In the genomic region with DNA sequence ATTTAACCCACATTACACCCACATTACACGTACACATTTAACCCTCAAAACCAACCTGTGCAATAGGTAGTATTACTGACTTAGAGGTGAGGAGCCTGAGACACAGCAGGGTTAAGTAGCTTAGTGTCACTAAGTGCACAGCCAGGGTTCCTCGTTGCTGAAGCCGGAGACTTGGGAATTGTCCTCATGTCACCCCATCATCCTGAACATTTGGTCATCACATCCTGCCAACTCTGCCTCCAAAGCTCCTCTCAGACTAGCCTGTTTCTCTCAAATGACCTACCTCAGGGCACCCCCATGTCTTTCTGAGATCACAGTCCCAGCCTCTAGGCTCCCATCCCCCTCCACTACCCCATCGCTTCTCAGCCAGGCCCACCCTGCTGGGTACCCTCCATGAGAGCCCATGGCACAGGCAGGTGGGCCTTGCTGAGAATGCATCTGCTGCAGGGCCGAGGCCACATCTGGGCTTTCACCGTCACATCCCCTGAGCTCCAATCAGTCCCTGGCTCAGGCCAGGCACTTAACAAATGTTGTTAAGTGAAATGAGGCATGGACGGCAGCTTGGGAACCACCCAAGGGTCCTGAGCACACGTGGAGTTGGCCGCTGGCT, we compare ENCODE assay signal across 1 cellular context.
TF ChIP-seq lines count a peak whose summit lies in the region.

No MANE protein-coding gene starts in this region.

TF ChIP-seq in HepG2, 621 proteins besides CTCF, POLR2A, EP300 and RAD21:
- TF ChIP-seq NPAS2 (CRISPR knock-in tag; IDR thresholded peaks at IDR 0.05; ENCODE audit: borderline replicate concordance) = no peak
- TF ChIP-seq TBX2 (CRISPR knock-in tag; IDR thresholded peaks at IDR 0.05; ENCODE audit: borderline replicate concordance) = no peak
- no peak for TF ChIP-seq CREM (IDR thresholded peaks at IDR 0.05)
- TF ChIP-seq CREM (CRISPR knock-in tag; IDR thresholded peaks at IDR 0.05) = no peak
- TF ChIP-seq, protein P1, sequence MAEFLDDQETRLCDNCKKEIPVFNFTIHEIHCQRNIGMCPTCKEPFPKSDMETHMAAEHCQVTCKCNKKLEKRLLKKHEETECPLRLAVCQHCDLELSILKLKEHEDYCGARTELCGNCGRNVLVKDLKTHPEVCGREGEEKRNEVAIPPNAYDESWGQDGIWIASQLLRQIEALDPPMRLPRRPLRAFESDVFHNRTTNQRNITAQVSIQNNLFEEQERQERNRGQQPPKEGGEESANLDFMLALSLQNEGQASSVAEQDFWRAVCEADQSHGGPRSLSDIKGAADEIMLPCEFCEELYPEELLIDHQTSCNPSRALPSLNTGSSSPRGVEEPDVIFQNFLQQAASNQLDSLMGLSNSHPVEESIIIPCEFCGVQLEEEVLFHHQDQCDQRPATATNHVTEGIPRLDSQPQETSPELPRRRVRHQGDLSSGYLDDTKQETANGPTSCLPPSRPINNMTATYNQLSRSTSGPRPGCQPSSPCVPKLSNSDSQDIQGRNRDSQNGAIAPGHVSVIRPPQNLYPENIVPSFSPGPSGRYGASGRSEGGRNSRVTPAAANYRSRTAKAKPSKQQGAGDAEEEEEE (CRISPR knock-in tag; IDR thresholded peaks at IDR 0.05; ENCODE audit: borderline replicate concordance) = no peak
- TF ChIP-seq, protein P2, sequence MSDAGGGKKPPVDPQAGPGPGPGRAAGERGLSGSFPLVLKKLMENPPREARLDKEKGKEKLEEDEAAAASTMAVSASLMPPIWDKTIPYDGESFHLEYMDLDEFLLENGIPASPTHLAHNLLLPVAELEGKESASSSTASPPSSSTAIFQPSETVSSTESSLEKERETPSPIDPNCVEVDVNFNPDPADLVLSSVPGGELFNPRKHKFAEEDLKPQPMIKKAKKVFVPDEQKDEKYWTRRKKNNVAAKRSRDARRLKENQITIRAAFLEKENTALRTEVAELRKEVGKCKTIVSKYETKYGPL (CRISPR knock-in tag; IDR thresholded peaks at IDR 0.05) = no peak
- no peak for TF ChIP-seq CAMTA2 (CRISPR knock-in tag; IDR thresholded peaks at IDR 0.05; ENCODE audit: borderline replicate concordance)
- TF ChIP-seq, protein P3, sequence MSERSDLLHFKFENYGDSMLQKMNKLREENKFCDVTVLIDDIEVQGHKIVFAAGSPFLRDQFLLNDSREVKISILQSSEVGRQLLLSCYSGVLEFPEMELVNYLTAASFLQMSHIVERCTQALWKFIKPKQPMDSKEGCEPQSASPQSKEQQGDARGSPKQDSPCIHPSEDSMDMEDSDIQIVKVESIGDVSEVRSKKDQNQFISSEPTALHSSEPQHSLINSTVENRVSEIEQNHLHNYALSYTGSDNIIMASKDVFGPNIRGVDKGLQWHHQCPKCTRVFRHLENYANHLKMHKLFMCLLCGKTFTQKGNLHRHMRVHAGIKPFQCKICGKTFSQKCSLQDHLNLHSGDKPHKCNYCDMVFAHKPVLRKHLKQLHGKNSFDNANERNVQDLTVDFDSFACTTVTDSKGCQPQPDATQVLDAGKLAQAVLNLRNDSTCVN (CRISPR knock-in tag; IDR thresholded peaks at IDR 0.05; ENCODE audit: borderline replicate concordance) = no peak
- TF ChIP-seq, protein P4, sequence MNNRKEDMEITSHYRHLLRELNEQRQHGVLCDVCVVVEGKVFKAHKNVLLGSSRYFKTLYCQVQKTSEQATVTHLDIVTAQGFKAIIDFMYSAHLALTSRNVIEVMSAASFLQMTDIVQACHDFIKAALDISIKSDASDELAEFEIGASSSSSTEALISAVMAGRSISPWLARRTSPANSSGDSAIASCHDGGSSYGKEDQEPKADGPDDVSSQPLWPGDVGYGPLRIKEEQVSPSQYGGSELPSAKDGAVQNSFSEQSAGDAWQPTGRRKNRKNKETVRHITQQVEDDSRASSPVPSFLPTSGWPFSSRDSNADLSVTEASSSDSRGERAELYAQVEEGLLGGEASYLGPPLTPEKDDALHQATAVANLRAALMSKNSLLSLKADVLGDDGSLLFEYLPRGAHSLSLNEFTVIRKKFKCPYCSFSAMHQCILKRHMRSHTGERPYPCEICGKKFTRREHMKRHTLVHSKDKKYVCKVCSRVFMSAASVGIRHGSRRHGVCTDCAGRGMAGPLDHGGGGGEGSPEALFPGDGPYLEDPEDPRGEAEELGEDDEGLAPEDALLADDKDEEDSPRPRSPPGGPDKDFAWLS (CRISPR knock-in tag; IDR thresholded peaks at IDR 0.05; ENCODE audit: borderline replicate concordance) = no peak
- TF ChIP-seq ZFP41 (CRISPR knock-in tag; IDR thresholded peaks at IDR 0.05; ENCODE audit: borderline replicate concordance) = no peak
- no peak for TF ChIP-seq BRCA1 (CRISPR knock-in tag; IDR thresholded peaks at IDR 0.05)
- TF ChIP-seq, protein P5, sequence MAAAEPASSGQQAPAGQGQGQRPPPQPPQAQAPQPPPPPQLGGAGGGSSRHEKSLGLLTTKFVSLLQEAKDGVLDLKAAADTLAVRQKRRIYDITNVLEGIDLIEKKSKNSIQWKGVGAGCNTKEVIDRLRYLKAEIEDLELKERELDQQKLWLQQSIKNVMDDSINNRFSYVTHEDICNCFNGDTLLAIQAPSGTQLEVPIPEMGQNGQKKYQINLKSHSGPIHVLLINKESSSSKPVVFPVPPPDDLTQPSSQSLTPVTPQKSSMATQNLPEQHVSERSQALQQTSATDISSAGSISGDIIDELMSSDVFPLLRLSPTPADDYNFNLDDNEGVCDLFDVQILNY (CRISPR knock-in tag; conservative IDR thresholded peaks at IDR 0.05) = no peak
- no peak for TF ChIP-seq ZNF7 (CRISPR knock-in tag; IDR thresholded peaks at IDR 0.05)
- no peak for TF ChIP-seq NFE2 (CRISPR knock-in tag; IDR thresholded peaks at IDR 0.05)
